37 cellular contexts compared by ENCODE assay signal in genomic region chr10:52119507-52119906, GRCh38.
"Had no signal": no experiment of that assay in that cellular context is flagged by ENCODE, and none has a peak within 500 bp of the region (broad histone marks: within the 10 kb centered on the region; RNA-seq: fewer than 3 reads in every experiment).

No MANE protein-coding gene starts in this region.

- H3K36me3 ChIP-seq: adrenal gland, cardiac muscle cell, esophagus muscularis mucosa, gastroesophageal sphincter, WERI-Rb-1 had no signal

- H3K27me3 ChIP-seq: adrenal gland, cardiac muscle cell, dorsolateral prefrontal cortex, esophagus muscularis mucosa, gastroesophageal sphincter had no signal

- ATAC-seq: activated CD4-positive, CD25-positive, alpha-beta regulatory T cell treated with anti-CD3 and anti-CD28 coated beads, Interleukin-2, amount 50 U/mL, for 24 hours; activated CD8-positive, alpha-beta memory T cell treated with anti-CD3 and anti-CD28 coated beads, Interleukin-2, amount 10 ng/mL, durations not matched to agents 7 days and 5 days; activated CD8-positive, alpha-beta T cell treated with anti-CD3 and anti-CD28 coated beads, Interleukin-2, amount 10 ng/mL, durations not matched to agents 7 days and 5 days; activated naive CD8-positive, alpha-beta T cell treated with anti-CD3 and anti-CD28 coated beads, Interleukin-2, amount 50 U/mL, for 24 hours; gastroesophageal sphincter; T-helper 17 cell had no signal

- H3K9me3 ChIP-seq: adrenal gland, esophagus muscularis mucosa, gastroesophageal sphincter had no signal

- H3K27me3 Mint-ChIP-seq: activated B cell treated with CpG ODN at 0.5 μM for 24 hours; activated CD4-positive, alpha-beta memory T cell treated with anti-CD3 and anti-CD28 coated beads for 36 hours; activated CD8-positive, alpha-beta memory T cell treated with anti-CD3 and anti-CD28 coated beads, Interleukin-2, amount 10 ng/mL, durations not matched to agents 7 days and 5 days; activated naive CD4-positive, alpha-beta T cell treated with anti-CD3 and anti-CD28 coated beads, Interleukin-2, amount 50 U/mL, for 24 hours; activated naive CD8-positive, alpha-beta T cell treated with anti-CD3 and anti-CD28 coated beads for 36 hours; activated naive CD8-positive, alpha-beta T cell treated with anti-CD3 and anti-CD28 coated beads, Interleukin-2, amount 50 U/mL, for 24 hours; dendritic cell treated with granulocyte-macrophage colony-stimulating factor and Interleukin-4, amounts not matched to agents 40 ng/mL and 50 ng/mL, for 4 days; T-helper 17 cell had no signal

- H3K27ac Mint-ChIP-seq: activated B cell treated with CpG ODN at 0.5 μM for 24 hours; activated CD4-positive, alpha-beta memory T cell treated with anti-CD3 and anti-CD28 coated beads for 36 hours; activated CD8-positive, alpha-beta memory T cell treated with anti-CD3 and anti-CD28 coated beads, Interleukin-2, amount 10 ng/mL, durations not matched to agents 7 days and 5 days; activated CD8-positive, alpha-beta T cell treated with anti-CD3 and anti-CD28 coated beads, Interleukin-2, amount 10 ng/mL, durations not matched to agents 7 days and 5 days; activated naive CD4-positive, alpha-beta T cell treated with anti-CD3 and anti-CD28 coated beads for 36 hours; activated naive CD4-positive, alpha-beta T cell treated with anti-CD3 and anti-CD28 coated beads, Interleukin-2, amount 50 U/mL, for 24 hours; activated naive CD8-positive, alpha-beta T cell treated with anti-CD3 and anti-CD28 coated beads for 36 hours; activated naive CD8-positive, alpha-beta T cell treated with anti-CD3 and anti-CD28 coated beads, Interleukin-2, amount 50 U/mL, for 24 hours; activated T-helper 1 cell treated with anti-CD3 and anti-CD28 coated beads, Interleukin-12 subunit alpha, Interleukin-12 subunit beta, Interleukin-2, Interleukin-4 antibody, amounts not matched to agents 30 ng/mL and 10 ng/mL and 1 ng/mL, durations not matched to agents 14 hours and 24 hours and 36 hours; activated T-helper 2 cell treated with anti-CD3 and anti-CD28 coated beads, Interferon-gamma antibody, Interleukin-2, Interleukin-4, amounts not matched to agents 10 μg/mL and 5 μg/mL and 100 μg/mL, durations not matched to agents 14 hours and 24 hours and 36 hours; dendritic cell treated with granulocyte-macrophage colony-stimulating factor and Interleukin-4, amounts not matched to agents 40 ng/mL and 50 ng/mL, for 4 days; endodermal cell; T-helper 17 cell; T-helper 2 cell treated with Interferon-gamma antibody and Interleukin-4, amounts not matched to agents 5 μg/mL and 100 μg/mL, for 36 hours had no signal

- H3K27ac ChIP-seq: adrenal gland, cardiac muscle cell, dorsolateral prefrontal cortex, esophagus muscularis mucosa, gastroesophageal sphincter, WERI-Rb-1 had no signal

- H3K4me3 Mint-ChIP-seq: activated B cell treated with CpG ODN at 0.5 μM for 24 hours; activated CD4-positive, alpha-beta memory T cell treated with anti-CD3 and anti-CD28 coated beads for 36 hours; activated CD8-positive, alpha-beta memory T cell treated with anti-CD3 and anti-CD28 coated beads, Interleukin-2, amount 10 ng/mL, durations not matched to agents 7 days and 5 days; activated CD8-positive, alpha-beta T cell treated with anti-CD3 and anti-CD28 coated beads, Interleukin-2, amount 10 ng/mL, durations not matched to agents 7 days and 5 days; activated naive CD4-positive, alpha-beta T cell treated with anti-CD3 and anti-CD28 coated beads for 36 hours; activated naive CD4-positive, alpha-beta T cell treated with anti-CD3 and anti-CD28 coated beads, Interleukin-2, amount 50 U/mL, for 24 hours; activated naive CD8-positive, alpha-beta T cell treated with anti-CD3 and anti-CD28 coated beads for 36 hours; activated naive CD8-positive, alpha-beta T cell treated with anti-CD3 and anti-CD28 coated beads, Interleukin-2, amount 50 U/mL, for 24 hours; activated T-helper 1 cell treated with anti-CD3 and anti-CD28 coated beads, Interleukin-12 subunit alpha, Interleukin-12 subunit beta, Interleukin-2, Interleukin-4 antibody, amounts not matched to agents 30 ng/mL and 10 ng/mL and 1 ng/mL, durations not matched to agents 14 hours and 24 hours and 36 hours; dendritic cell treated with granulocyte-macrophage colony-stimulating factor and Interleukin-4, amounts not matched to agents 40 ng/mL and 50 ng/mL, for 4 days; endodermal cell; T-helper 17 cell; T-helper 2 cell treated with Interferon-gamma antibody and Interleukin-4, amounts not matched to agents 5 μg/mL and 100 μg/mL, for 36 hours had no signal

- H3K9me3 Mint-ChIP-seq: activated B cell treated with CpG ODN at 0.5 μM for 24 hours; activated CD4-positive, alpha-beta memory T cell treated with anti-CD3 and anti-CD28 coated beads for 36 hours; activated naive CD4-positive, alpha-beta T cell treated with anti-CD3 and anti-CD28 coated beads, Interleukin-2, amount 50 U/mL, for 24 hours; activated naive CD8-positive, alpha-beta T cell treated with anti-CD3 and anti-CD28 coated beads for 36 hours; activated T-helper 1 cell treated with anti-CD3 and anti-CD28 coated beads, Interleukin-12 subunit alpha, Interleukin-12 subunit beta, Interleukin-2, Interleukin-4 antibody, amounts not matched to agents 30 ng/mL and 10 ng/mL and 1 ng/mL, durations not matched to agents 14 hours and 24 hours and 36 hours; activated T-helper 2 cell treated with anti-CD3 and anti-CD28 coated beads, Interferon-gamma antibody, Interleukin-2, Interleukin-4, amounts not matched to agents 10 μg/mL and 5 μg/mL and 100 μg/mL, durations not matched to agents 14 hours and 24 hours and 36 hours; endodermal cell had no signal

- H3K4me1 ChIP-seq: adrenal gland, esophagus muscularis mucosa had no signal

- H3K36me3 Mint-ChIP-seq: activated CD4-positive, alpha-beta memory T cell treated with anti-CD3 and anti-CD28 coated beads for 36 hours; activated CD8-positive, alpha-beta memory T cell treated with anti-CD3 and anti-CD28 coated beads, Interleukin-2, amount 10 ng/mL, durations not matched to agents 7 days and 5 days; activated naive CD4-positive, alpha-beta T cell treated with anti-CD3 and anti-CD28 coated beads, Interleukin-2, amount 50 U/mL, for 24 hours; activated naive CD8-positive, alpha-beta T cell treated with anti-CD3 and anti-CD28 coated beads for 36 hours had no signal

- FAIRE-seq: astrocyte had no signal

- H3K4me3 ChIP-seq: adrenal gland, cardiac muscle cell, coronary artery, dorsolateral prefrontal cortex, esophagus muscularis mucosa, gastroesophageal sphincter had no signal

- DNase-seq: activated B cell treated with CpG ODN at 0.5 μM for 24 hours; activated CD4-positive, alpha-beta memory T cell treated with anti-CD3 and anti-CD28 coated beads for 36 hours; activated CD4-positive, alpha-beta T cell treated with anti-CD3 and anti-CD28 coated beads for 48 hours; activated CD4-positive, alpha-beta T cell treated with anti-CD3 and anti-CD28 coated beads, Interleukin-2, amount 50 U/mL, for 1 hour; activated CD8-positive, alpha-beta memory T cell treated with anti-CD3 and anti-CD28 coated beads, Interleukin-2, amount 10 ng/mL, durations not matched to agents 7 days and 5 days; activated CD8-positive, alpha-beta memory T cell treated with anti-CD3 and anti-CD28 coated beads, Interleukin-2, amount 50 U/mL, for 4 hours; activated CD8-positive, alpha-beta T cell treated with anti-CD3 and anti-CD28 coated beads, Interleukin-2, amount 10 ng/mL, durations not matched to agents 7 days and 5 days; activated effector memory CD4-positive, alpha-beta T cell treated with anti-CD3 and anti-CD28 coated beads, Interleukin-2, amount 50 U/mL, for 16 hours; activated naive CD4-positive, alpha-beta T cell treated with anti-CD3 and anti-CD28 coated beads for 36 hours; activated naive CD8-positive, alpha-beta T cell treated with anti-CD3 and anti-CD28 coated beads for 36 hours; activated naive CD8-positive, alpha-beta T cell treated with anti-CD3 and anti-CD28 coated beads, Interleukin-2, amount 50 U/mL, for 24 hours; activated T-cell treated with anti-CD3 and anti-CD28 coated beads, Interleukin-2, amount 50 U/mL, for 1 hour; activated T-cell treated with anti-CD3 and anti-CD28 coated beads, Interleukin-2, amount 50 U/mL, for 48 hours; adrenal gland; amygdala; central memory CD4-positive, alpha-beta T cell; cerebellar nuclear complex; dorsolateral prefrontal cortex; effector memory CD4-positive, alpha-beta T cell; endodermal cell; erythroblast; foreskin melanocyte; T-helper 1 cell; T-helper 17 cell; T1000; WERI-Rb-1 had no signal

- H3K4me1 Mint-ChIP-seq: activated B cell treated with CpG ODN at 0.5 μM for 24 hours; activated CD8-positive, alpha-beta memory T cell treated with anti-CD3 and anti-CD28 coated beads, Interleukin-2, amount 10 ng/mL, durations not matched to agents 7 days and 5 days; activated naive CD4-positive, alpha-beta T cell treated with anti-CD3 and anti-CD28 coated beads, Interleukin-2, amount 50 U/mL, for 24 hours; activated naive CD8-positive, alpha-beta T cell treated with anti-CD3 and anti-CD28 coated beads for 36 hours; activated naive CD8-positive, alpha-beta T cell treated with anti-CD3 and anti-CD28 coated beads, Interleukin-2, amount 50 U/mL, for 24 hours; endodermal cell; T-helper 17 cell had no signal
